In the genomic region with DNA sequence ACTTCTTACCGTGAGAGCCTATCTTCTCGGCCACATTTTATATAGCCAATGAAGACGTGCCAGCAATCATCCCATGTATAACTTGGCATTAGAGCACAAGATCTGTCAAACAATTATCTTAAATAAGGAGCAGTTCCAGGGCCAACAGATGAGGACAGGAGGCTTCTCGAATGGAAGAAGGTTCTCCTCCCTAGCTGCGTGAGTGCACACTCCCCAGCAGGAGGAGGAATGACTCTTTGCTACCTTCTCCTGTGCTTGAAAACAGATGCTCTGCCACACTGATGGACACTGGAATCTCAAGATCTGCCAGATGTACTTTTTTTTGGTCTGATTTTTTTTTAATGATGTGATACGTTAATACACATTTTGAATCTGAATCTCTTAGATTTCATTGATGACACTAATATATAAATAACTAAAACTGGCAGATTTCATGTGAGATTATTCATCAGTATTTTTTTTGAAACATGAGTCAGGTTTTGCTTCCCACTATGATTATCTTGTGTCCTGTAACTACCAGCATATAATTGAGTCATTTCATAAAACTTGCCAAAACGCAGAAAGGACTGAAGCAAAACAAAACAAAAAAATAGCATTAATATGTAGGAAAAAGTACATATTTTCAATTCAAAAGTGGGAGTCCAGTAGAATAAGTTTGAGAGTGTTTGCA, we compare ENCODE assay signal across 1 cellular context.
TF ChIP-seq lines count a peak whose summit lies in the region.

No MANE protein-coding gene starts in this region.

TF ChIP-seq in HCT116, 20 proteins besides CTCF, POLR2A, EP300 and RAD21:
- TF ChIP-seq, protein P1, sequence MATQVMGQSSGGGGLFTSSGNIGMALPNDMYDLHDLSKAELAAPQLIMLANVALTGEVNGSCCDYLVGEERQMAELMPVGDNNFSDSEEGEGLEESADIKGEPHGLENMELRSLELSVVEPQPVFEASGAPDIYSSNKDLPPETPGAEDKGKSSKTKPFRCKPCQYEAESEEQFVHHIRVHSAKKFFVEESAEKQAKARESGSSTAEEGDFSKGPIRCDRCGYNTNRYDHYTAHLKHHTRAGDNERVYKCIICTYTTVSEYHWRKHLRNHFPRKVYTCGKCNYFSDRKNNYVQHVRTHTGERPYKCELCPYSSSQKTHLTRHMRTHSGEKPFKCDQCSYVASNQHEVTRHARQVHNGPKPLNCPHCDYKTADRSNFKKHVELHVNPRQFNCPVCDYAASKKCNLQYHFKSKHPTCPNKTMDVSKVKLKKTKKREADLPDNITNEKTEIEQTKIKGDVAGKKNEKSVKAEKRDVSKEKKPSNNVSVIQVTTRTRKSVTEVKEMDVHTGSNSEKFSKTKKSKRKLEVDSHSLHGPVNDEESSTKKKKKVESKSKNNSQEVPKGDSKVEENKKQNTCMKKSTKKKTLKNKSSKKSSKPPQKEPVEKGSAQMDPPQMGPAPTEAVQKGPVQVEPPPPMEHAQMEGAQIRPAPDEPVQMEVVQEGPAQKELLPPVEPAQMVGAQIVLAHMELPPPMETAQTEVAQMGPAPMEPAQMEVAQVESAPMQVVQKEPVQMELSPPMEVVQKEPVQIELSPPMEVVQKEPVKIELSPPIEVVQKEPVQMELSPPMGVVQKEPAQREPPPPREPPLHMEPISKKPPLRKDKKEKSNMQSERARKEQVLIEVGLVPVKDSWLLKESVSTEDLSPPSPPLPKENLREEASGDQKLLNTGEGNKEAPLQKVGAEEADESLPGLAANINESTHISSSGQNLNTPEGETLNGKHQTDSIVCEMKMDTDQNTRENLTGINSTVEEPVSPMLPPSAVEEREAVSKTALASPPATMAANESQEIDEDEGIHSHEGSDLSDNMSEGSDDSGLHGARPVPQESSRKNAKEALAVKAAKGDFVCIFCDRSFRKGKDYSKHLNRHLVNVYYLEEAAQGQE (IDR thresholded peaks at IDR 0.05; ENCODE audit: low read depth) = no peak
- TF ChIP-seq SP1 (IDR thresholded peaks at IDR 0.05; ENCODE audit: low read depth) (no peak), EZH2phosphoT487 (IDR thresholded peaks at IDR 0.05; ENCODE audit: borderline replicate concordance) (no peak), SRF (IDR thresholded peaks at IDR 0.05; ENCODE audit: low read depth) (no peak), SIN3A (IDR thresholded peaks at IDR 0.05; ENCODE audit: low read depth) (no peak), EZH2 (IDR thresholded peaks at IDR 0.05) (no peak), JUND (IDR thresholded peaks at IDR 0.05) (no peak), ZFX (IDR thresholded peaks at IDR 0.05) (no peak), FOSL1 (IDR thresholded peaks at IDR 0.05; ENCODE audit: low read depth) (no peak), CEBPB (IDR thresholded peaks at IDR 0.05; ENCODE audit: low read depth) (no peak), EGR1 (IDR thresholded peaks at IDR 0.05; ENCODE audit: low read depth) (no peak), ZNF274 (IDR thresholded peaks at IDR 0.05; ENCODE audit: low read depth, low read length) (no peak), CBX3 (IDR thresholded peaks at IDR 0.05; ENCODE audit: low read depth) (no peak), POLR2AphosphoS5 (IDR thresholded peaks at IDR 0.05; ENCODE audit: low read depth, low read length) (no peak), TCF7L2 (IDR thresholded peaks at IDR 0.05; ENCODE audit: borderline replicate concordance, extremely low read depth, insufficient read depth, insufficient read length) (no peak), YY1 (IDR thresholded peaks at IDR 0.05; ENCODE audit: extremely low read depth, insufficient replicate concordance, low read depth, low read length) (no peak)
- TF ChIP-seq, protein P2, sequence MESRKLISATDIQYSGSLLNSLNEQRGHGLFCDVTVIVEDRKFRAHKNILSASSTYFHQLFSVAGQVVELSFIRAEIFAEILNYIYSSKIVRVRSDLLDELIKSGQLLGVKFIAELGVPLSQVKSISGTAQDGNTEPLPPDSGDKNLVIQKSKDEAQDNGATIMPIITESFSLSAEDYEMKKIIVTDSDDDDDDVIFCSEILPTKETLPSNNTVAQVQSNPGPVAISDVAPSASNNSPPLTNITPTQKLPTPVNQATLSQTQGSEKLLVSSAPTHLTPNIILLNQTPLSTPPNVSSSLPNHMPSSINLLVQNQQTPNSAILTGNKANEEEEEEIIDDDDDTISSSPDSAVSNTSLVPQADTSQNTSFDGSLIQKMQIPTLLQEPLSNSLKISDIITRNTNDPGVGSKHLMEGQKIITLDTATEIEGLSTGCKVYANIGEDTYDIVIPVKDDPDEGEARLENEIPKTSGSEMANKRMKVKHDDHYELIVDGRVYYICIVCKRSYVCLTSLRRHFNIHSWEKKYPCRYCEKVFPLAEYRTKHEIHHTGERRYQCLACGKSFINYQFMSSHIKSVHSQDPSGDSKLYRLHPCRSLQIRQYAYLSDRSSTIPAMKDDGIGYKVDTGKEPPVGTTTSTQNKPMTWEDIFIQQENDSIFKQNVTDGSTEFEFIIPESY (IDR thresholded peaks at IDR 0.05; ENCODE audit: extremely low read depth, insufficient replicate concordance, low read length) = no peak
- TF ChIP-seq, protein P3, sequence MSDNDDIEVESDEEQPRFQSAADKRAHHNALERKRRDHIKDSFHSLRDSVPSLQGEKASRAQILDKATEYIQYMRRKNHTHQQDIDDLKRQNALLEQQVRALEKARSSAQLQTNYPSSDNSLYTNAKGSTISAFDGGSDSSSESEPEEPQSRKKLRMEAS (IDR thresholded peaks at IDR 0.05) = no peak
TF ChIP-seq in HCT116: peak in this region for 0.
